Comparison of ENCODE assay signal across 8 cellular contexts in genomic region chr9:109914280-109915027, GRCh38.
A peak's percentile ranks its signal among the peaks of the same experiment; 100 is the strongest.
DNase-seq lines count a peak whose midpoint lies in the region; ATAC-seq lines count a peak whose summit lies in the region.

No MANE protein-coding gene starts in this region.

- peak; percentile 42 for ATAC-seq in GM18858 (IDR thresholded peaks at IDR 0.05; ENCODE audit: unreplicated experiment)
- ATAC-seq in HG02759 (IDR thresholded peaks at IDR 0.05; ENCODE audit: unreplicated experiment), result peak; percentile 61
- ATAC-seq in sciatic nerve, result peak; percentile 69

- DNase-seq in RPMI8226, result peak; percentile 40
- DNase-seq in sciatic nerve (ENCODE audit: low spot score), result no peak
- no peak for DNase-seq in foreskin melanocyte
- DNase-seq in OCI-M2 (lab: John Stamatoyannopoulos, UW; ENCODE audit: unreplicated experiment), result no peak
- no peak for DNase-seq in SW 1271 (lab: John Stamatoyannopoulos, UW)
- no peak for DNase-seq in NCI-H2107 (lab: John Stamatoyannopoulos, UW)

- intact Hi-C loops in sciatic nerve (cut with DNase I), result loop anchor here (5.0 kb wide), 1 partner anchor 248 kb away; no protein-coding TSS in a partner anchor
